18 cellular contexts compared by ENCODE assay signal in genomic region chr5:137055271-137055872, GRCh38.
DNase-seq lines count a peak whose midpoint lies in the region; ATAC-seq and TF ChIP-seq lines count a peak whose summit lies in the region.
"Had no signal": no experiment of that assay in that cellular context is flagged by ENCODE, and none has a peak within 500 bp of the region (broad histone marks: within the 10 kb centered on the region; RNA-seq: fewer than 3 reads in every experiment).

No MANE protein-coding gene starts in this region.

- H3K9me3 ChIP-seq in upper lobe of right lung = no peaks in the 10 kb centered on the region
- H3K9me3 ChIP-seq: SJCRH30 had no signal

- H3K4me1 ChIP-seq in upper lobe of right lung = no peaks in the 10 kb centered on the region
- H3K4me1 ChIP-seq: SJCRH30 had no signal

- intact Hi-C loops in upper lobe of right lung (cut with DNase I) = no loop called here

- no peak overlapping the region for H3K27ac ChIP-seq in upper lobe of right lung
- H3K27ac ChIP-seq: SJCRH30 had no signal

- H3K36me3 ChIP-seq in upper lobe of right lung = no peaks in the 10 kb centered on the region
- H3K36me3 ChIP-seq: SJCRH30 had no signal

- peak; percentile 20 for ATAC-seq in upper lobe of right lung

- no peak overlapping the region for H3K4me3 ChIP-seq in fibroblast of the aortic adventitia (ENCODE audit: low read depth, low read length)
- no peak overlapping the region for H3K4me3 ChIP-seq in upper lobe of right lung
- H3K4me3 ChIP-seq: SJCRH30 had no signal

- no peak for TF ChIP-seq CTCF in fibroblast of the aortic adventitia (IDR thresholded peaks at IDR 0.05; ENCODE audit: insufficient read depth, low read length)
- TF ChIP-seq CTCF in upper lobe of right lung (IDR thresholded peaks at IDR 0.05) = no peak

- no peaks in the 10 kb centered on the region for H3K27me3 ChIP-seq in upper lobe of right lung
- H3K27me3 ChIP-seq: SJCRH30 had no signal

- DNase-seq in LHCN-M2 (ENCODE audit: low read depth) (peak; percentile 70), amniotic epithelial cell (ENCODE audit: low read depth) (peak; percentile 3), fibroblast of the aortic adventitia (ENCODE audit: low read depth) (peak; percentile 46), upper lobe of right lung (no peak), Kasumi-1 (lab: John Stamatoyannopoulos, UW) (no peak), GM19238 (ENCODE audit: insufficient read length, low spot score) (no peak)
- no peak for DNase-seq in activated CD8-positive, alpha-beta memory T cell treated with anti-CD3 and anti-CD28 coated beads, Interleukin-2, amount 50 U/mL, for 48 hours
- DNase-seq: Calu3; CD4-positive, alpha-beta T cell; DMS53; H9; Karpas-422; NCI-H1417; NCI-H187 treated with DMSO at 0.1 percent for 48 hours; NCI-H345; NCI-H526 treated with DMSO at 0.1 percent for 48 hours; RPMI8226; SJCRH30 had no signal

Comparison
In these comparisons a context has a peak if more than half of its experiments do, and no peak if none do; other contexts are left out.
1. DNase-seq: peak in LHCN-M2 (single experiment), amniotic epithelial cell (single experiment) and fibroblast of the aortic adventitia (single experiment); none in upper lobe of right lung (single experiment), activated CD8-positive, alpha-beta memory T cell treated with anti-CD3 and anti-CD28 coated beads, Interleukin-2, amount 50 U/mL, for 48 hours (single experiment), Kasumi-1 (0 of 2) and GM19238 (single experiment).